In genomic region chr6:107264357-107264831, GRCh38 we compare ENCODE assay signal across 12 cellular contexts.
DNase-seq lines count a peak whose midpoint lies in the region; ATAC-seq, FAIRE-seq and TF ChIP-seq lines count a peak whose summit lies in the region.
"Had no signal": no experiment of that assay in that cellular context is flagged by ENCODE, and none has a peak within 500 bp of the region (broad histone marks: within the 10 kb centered on the region; RNA-seq: fewer than 3 reads in every experiment).

No MANE protein-coding gene starts in this region.

- FAIRE-seq in bronchial epithelial cell (lab: Jason Lieb, UNC): no peak
- no peak for FAIRE-seq in kidney (lab: Jason Lieb, UNC)

- H3K27ac ChIP-seq in osteoblast (ENCODE audit: low read depth, low read length) (no peak overlapping the region), kidney (ENCODE audit: low read depth in 2 of 2, low read length in 2 of 2) (no peak overlapping the region)
- H3K27ac ChIP-seq: transverse colon had no signal

- intact Hi-C loops in kidney (cut with DNase I): no loop called here

- TF ChIP-seq CTCF in bronchial epithelial cell (IDR thresholded peaks at IDR 0.05; ENCODE audit: insufficient read depth, low read length, severe bottlenecking) (no peak), osteoblast (IDR thresholded peaks at IDR 0.05; ENCODE audit: extremely low read depth, low read depth, low read length) (no peak), kidney (IDR thresholded peaks at IDR 0.05; ENCODE audit: borderline replicate concordance, extremely low read depth, insufficient read depth) (no peak)

- H3K27me3 ChIP-seq in bronchial epithelial cell (ENCODE audit: control insufficient read depth, insufficient read depth, low read length) (no peaks in the 10 kb centered on the region), osteoblast (ENCODE audit: insufficient read depth, low read length) (no peaks in the 10 kb centered on the region)
- H3K27me3 ChIP-seq: transverse colon had no signal

- no peak for ATAC-seq in HG03457 (IDR thresholded peaks at IDR 0.05; ENCODE audit: unreplicated experiment)

- no peaks in the 10 kb centered on the region for H3K4me1 ChIP-seq in osteoblast (ENCODE audit: insufficient read depth, low read length)
- H3K4me1 ChIP-seq in kidney (ENCODE audit: control insufficient read depth in 1 of 2, insufficient read depth in 1 of 2, low read depth in 1 of 2, low read length in 2 of 2): no peaks in the 10 kb centered on the region
- H3K4me1 ChIP-seq: transverse colon had no signal

- no peak overlapping the region for H3K9ac ChIP-seq in kidney (ENCODE audit: low read length in 2 of 2)

- H3K4me2 ChIP-seq in osteoblast (ENCODE audit: insufficient read depth, low read length): no peak overlapping the region

- H3K9me3 ChIP-seq in osteoblast (ENCODE audit: low read depth, low read length) (no peaks in the 10 kb centered on the region), kidney (ENCODE audit: control insufficient read depth in 1 of 2, low read length in 2 of 2) (no peaks in the 10 kb centered on the region)
- H3K9me3 ChIP-seq: transverse colon had no signal

- no peaks in the 10 kb centered on the region for H4K20me1 ChIP-seq in osteoblast (ENCODE audit: insufficient read depth, low read length)

- H3K79me2 ChIP-seq in osteoblast (ENCODE audit: insufficient read depth, low read length): no peaks in the 10 kb centered on the region

- H2AFZ ChIP-seq in osteoblast (ENCODE audit: low read length): no peak overlapping the region

- DNase-seq in DMS79 treated with DMSO at 0.1 percent for 48 hours (lab: John Stamatoyannopoulos, UW) (peak; percentile 40), DMS79 (lab: John Stamatoyannopoulos, UW) (no peak), NCI-H1930 (lab: John Stamatoyannopoulos, UW) (peak; percentile 54 to 79), bronchial epithelial cell (ENCODE audit: low read depth) (peak; percentile 91), osteoblast (ENCODE audit: insufficient read length, low spot score, missing footprints) (peak; percentile 63), ureter (ENCODE audit: low spot score) (no peak), kidney (no peak)
- DNase-seq: activated CD4-positive, CD25-positive, alpha-beta regulatory T cell treated with anti-CD3 and anti-CD28 coated beads, Interleukin-2, amount 50 U/mL, for 72 hours; naive B cell; stimulated activated CD4-positive, alpha-beta T cell treated with anti-CD3 and anti-CD28 coated beads, Interleukin-2, amount 100 ng/mL, for 48 hours; transverse colon had no signal

- no peaks in the 10 kb centered on the region for H3K36me3 ChIP-seq in bronchial epithelial cell (ENCODE audit: control insufficient read depth, insufficient read depth, low read length)
- no peaks in the 10 kb centered on the region for H3K36me3 ChIP-seq in osteoblast (ENCODE audit: insufficient read depth, low read length)
- no peaks in the 10 kb centered on the region for H3K36me3 ChIP-seq in kidney (ENCODE audit: control insufficient read depth in 1 of 2, insufficient read depth in 2 of 2, low read length in 2 of 2)
- H3K36me3 ChIP-seq: transverse colon had no signal

- no peak overlapping the region for H3K4me3 ChIP-seq in bronchial epithelial cell (ENCODE audit: low read depth, low read length)
- no peak overlapping the region for H3K4me3 ChIP-seq in osteoblast (ENCODE audit: insufficient read depth, low read length)
- no peak overlapping the region for H3K4me3 ChIP-seq in kidney (ENCODE audit: low read length in 2 of 2)
- H3K4me3 ChIP-seq: transverse colon had no signal

Comparison
In these comparisons a context has a peak if more than half of its experiments do, and no peak if none do; other contexts are left out.
1. DNase-seq: peak in DMS79 treated with DMSO at 0.1 percent for 48 hours (single experiment), NCI-H1930 (2 of 2), bronchial epithelial cell (single experiment) and osteoblast (single experiment); none in DMS79 (single experiment), ureter (single experiment) and kidney (single experiment).